Comparison of ENCODE assay signal across 19 cellular contexts in the genomic region with DNA sequence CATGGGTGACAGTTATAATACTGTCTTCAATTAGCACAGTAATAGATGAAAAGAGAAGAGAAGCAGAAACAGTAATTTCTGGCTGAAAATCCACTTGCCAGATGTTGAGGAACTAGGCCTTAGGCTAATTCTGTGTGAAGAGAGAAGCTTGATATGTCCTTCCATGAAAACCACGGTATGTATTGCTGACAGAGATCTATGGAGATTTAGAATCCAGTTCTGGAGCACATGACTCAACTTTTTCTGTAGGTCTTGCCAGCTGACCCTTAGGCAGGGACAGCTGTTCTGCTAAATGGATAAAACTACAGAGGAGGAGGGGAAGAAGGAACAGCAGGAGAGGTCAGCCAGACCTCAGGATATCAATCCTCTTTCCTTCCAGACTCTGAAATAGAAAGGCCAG.
DNase-seq lines count a peak whose midpoint lies in the region; ATAC-seq and TF ChIP-seq lines count a peak whose summit lies in the region.
"Had no signal": no experiment of that assay in that cellular context is flagged by ENCODE, and none has a peak within 500 bp of the region (broad histone marks: within the 10 kb centered on the region; RNA-seq: fewer than 3 reads in every experiment).

No MANE protein-coding gene starts in this region.

- intact Hi-C loops in MCF 10A (cut with micrococcal nuclease) = loop anchor here (10.0 kb wide), 1 partner anchor 499 kb away; no protein-coding TSS in a partner anchor
- intact Hi-C loops in breast epithelium (cut with DNase I; ENCODE audit: low total_unique reads) = no loop called here
- intact Hi-C loops in adrenal gland (cut with DNase I) = no loop called here

- no peaks in the 10 kb centered on the region for H3K9me3 ChIP-seq in breast epithelium
- no peaks in the 10 kb centered on the region for H3K9me3 ChIP-seq in adrenal gland (replicated peaks in 1 of 3)
- H3K9me3 ChIP-seq: thyroid gland had no signal

- H3K27me3 Mint-ChIP-seq in MCF 10A (ENCODE audit: insufficient read depth, unreplicated experiment) = no peaks in the 10 kb centered on the region
- H3K27me3 Mint-ChIP-seq: effector memory CD8-positive, alpha-beta T cell had no signal

- H3K27me3 ChIP-seq in breast epithelium = no peaks in the 10 kb centered on the region
- H3K27me3 ChIP-seq in adrenal gland = no peaks in the 10 kb centered on the region
- H3K27me3 ChIP-seq: thyroid gland had no signal

- no peak overlapping the region for H3K4me3 Mint-ChIP-seq in MCF 10A (ENCODE audit: unreplicated experiment)
- H3K4me3 Mint-ChIP-seq: activated naive CD4-positive, alpha-beta T cell treated with anti-CD3 and anti-CD28 coated beads for 36 hours; CD8-positive, alpha-beta T cell; effector memory CD8-positive, alpha-beta T cell had no signal

- H3K36me3 ChIP-seq in breast epithelium (no peaks in the 10 kb centered on the region), adrenal gland (replicated peaks in 1 of 2) (no peaks in the 10 kb centered on the region)
- H3K36me3 ChIP-seq: thyroid gland had no signal

- no peaks in the 10 kb centered on the region for H3K36me3 Mint-ChIP-seq in MCF 10A (ENCODE audit: insufficient read depth, unreplicated experiment)
- H3K36me3 Mint-ChIP-seq: CD8-positive, alpha-beta T cell had no signal

- no peak for ATAC-seq in HG02642 (IDR thresholded peaks at IDR 0.05; ENCODE audit: poor library complexity, unreplicated experiment)
- ATAC-seq: CD8-positive, alpha-beta T cell; effector memory CD8-positive, alpha-beta T cell; GM12878 had no signal

- CTCF ChIA-PET in MCF 10A (lab: Yijun Ruan, JAX) = interaction anchor here (0.5 to 0.8 kb wide), 2 partner anchors 499 to 1113 kb away, joined by 3 read pairs; no protein-coding TSS in a partner anchor

- TF ChIP-seq CTCF in MCF 10A (IDR thresholded peaks at IDR 0.05; ENCODE audit: unreplicated experiment) (no peak), breast epithelium (IDR thresholded peaks at IDR 0.05) (no peak), adrenal gland (IDR thresholded peaks at IDR 0.05) (no peak)

- BruUV-seq in MCF 10A (replicated peaks; lab: Mats Ljungman, UMichigan) = no TSS peak

- TF ChIP-seq POLR2A in breast epithelium (IDR thresholded peaks at IDR 0.05) = no peak
- no peak for TF ChIP-seq POLR2A in adrenal gland (IDR thresholded peaks at IDR 0.05)

- H3K4me3 ChIP-seq in breast epithelium (no peak overlapping the region), adrenal gland (no peak overlapping the region)
- H3K4me3 ChIP-seq: GM12878, thyroid gland had no signal

- peak overlapping the region; percentile 7 for H3K27ac Mint-ChIP-seq in MCF 10A (ENCODE audit: low read depth, unreplicated experiment)
- H3K27ac Mint-ChIP-seq: activated naive CD4-positive, alpha-beta T cell treated with anti-CD3 and anti-CD28 coated beads for 36 hours; CD8-positive, alpha-beta T cell; effector memory CD8-positive, alpha-beta T cell had no signal

- DNase-seq in MCF 10A (ENCODE audit: unreplicated experiment) = peak; percentile 1
- no peak for DNase-seq in breast epithelium (ENCODE audit: low spot score in 2 of 2)
- peak in 6 of 7 donors; percentile 11 to 51 (median 15) for DNase-seq in adrenal gland
- peak; percentile 98 for DNase-seq in foreskin melanocyte
- no peak for DNase-seq in substantia nigra (lab: John Stamatoyannopoulos, UW)
- DNase-seq in activated gamma-delta T cell treated with Interleukin-2 at 50 U/mL for 16 hours = no peak
- DNase-seq in kidney tubule cell (ENCODE audit: low spot score) = no peak
- DNase-seq: activated CD4-positive, alpha-beta T cell treated with anti-CD3 and anti-CD28 coated beads for 1 hour; activated CD8-positive, alpha-beta memory T cell treated with anti-CD3 and anti-CD28 coated beads, Interleukin-2, amount 50 U/mL, for 48 hours; activated naive CD4-positive, alpha-beta T cell treated with anti-CD3 and anti-CD28 coated beads for 36 hours; CD8-positive, alpha-beta T cell; effector memory CD8-positive, alpha-beta T cell; NCI-H1048; NCI-H774; occipital lobe; stimulated activated CD4-positive, alpha-beta T cell treated with anti-CD3 and anti-CD28 coated beads, Interleukin-4, amount 100 ng/mL, for 4 hours; thyroid gland had no signal

- 15 to 28% (median 20%) methylated on average over 1 of the region's 1 CpG for WGBS in adrenal gland, 4 donors

- POLR2A ChIA-PET in MCF 10A (lab: Yijun Ruan, JAX) = interaction anchor here (0.7 kb wide), 1 partner anchor 144 kb away, joined by 4 read pairs; no protein-coding TSS in a partner anchor

- H3K4me1 ChIP-seq in breast epithelium (no peaks in the 10 kb centered on the region), adrenal gland (replicated peaks in 1 of 2) (peaks cover 4 to 16% of the 10 kb centered on the region in 2 donors)
- H3K4me1 ChIP-seq: thyroid gland had no signal

- H3K9me3 Mint-ChIP-seq in MCF 10A (ENCODE audit: unreplicated experiment) = no peaks in the 10 kb centered on the region

- H3K27ac ChIP-seq in breast epithelium (no peak overlapping the region), adrenal gland (peak overlapping the region in 2 of 5 donors; percentile 33 to 45), substantia nigra (ENCODE audit: low read depth, low read length, poor library complexity, severe bottlenecking) (peak overlapping the region; percentile 6)
- H3K27ac ChIP-seq: thyroid gland had no signal

- H3K4me1 Mint-ChIP-seq in MCF 10A (ENCODE audit: insufficient read depth, unreplicated experiment) = peaks cover 11% of the 10 kb centered on the region

Comparison
In these comparisons a context has a peak if more than half of its experiments do, and no peak if none do; other contexts are left out.
1. DNase-seq: peak in MCF 10A (single experiment), adrenal gland (6 of 7) and foreskin melanocyte (single experiment); none in breast epithelium (0 of 2), substantia nigra (0 of 49), activated gamma-delta T cell treated with Interleukin-2 at 50 U/mL for 16 hours (single experiment) and kidney tubule cell (single experiment).